2 cellular contexts compared by ENCODE assay signal in genomic region chr5:39192449-39193160, GRCh38.
TF ChIP-seq lines count a peak whose summit lies in the region.

No MANE protein-coding gene starts in this region.

TF ChIP-seq in A549, 52 proteins besides CTCF, POLR2A, EP300 and RAD21:
- no peak for TF ChIP-seq HEYL (CRISPR knock-in tag; IDR thresholded peaks at IDR 0.05)
- no peak for TF ChIP-seq PBX3 (IDR thresholded peaks at IDR 0.05)

TF ChIP-seq in H1, 55 proteins besides CTCF, POLR2A, EP300 and RAD21:
- TF ChIP-seq TAF7 (optimal IDR thresholded peaks at IDR 0.05; ENCODE audit: borderline replicate concordance, low read depth, low read length) (no peak), CHD7 (IDR thresholded peaks at IDR 0.05; ENCODE audit: insufficient replicate concordance, low read length) (no peak), RXRA (IDR thresholded peaks at IDR 0.05; ENCODE audit: insufficient read depth, low read depth, low read length) (no peak), CBX8 (IDR thresholded peaks at IDR 0.05; ENCODE audit: borderline replicate concordance, low read depth, low read length) (no peak), BCL11A (IDR thresholded peaks at IDR 0.05; ENCODE audit: low read depth in 2 of 2, low read length in 2 of 2) (no peak), RFX5 (IDR thresholded peaks at IDR 0.05; ENCODE audit: borderline replicate concordance, low read depth, low read length) (no peak), ZNF274 (IDR thresholded peaks at IDR 0.05; ENCODE audit: borderline replicate concordance, extremely low read depth, low read length) (no peak)
TF ChIP-seq in H1: peak in this region for 0.
